Comparison of ENCODE assay signal across 18 cellular contexts in the genomic region with DNA sequence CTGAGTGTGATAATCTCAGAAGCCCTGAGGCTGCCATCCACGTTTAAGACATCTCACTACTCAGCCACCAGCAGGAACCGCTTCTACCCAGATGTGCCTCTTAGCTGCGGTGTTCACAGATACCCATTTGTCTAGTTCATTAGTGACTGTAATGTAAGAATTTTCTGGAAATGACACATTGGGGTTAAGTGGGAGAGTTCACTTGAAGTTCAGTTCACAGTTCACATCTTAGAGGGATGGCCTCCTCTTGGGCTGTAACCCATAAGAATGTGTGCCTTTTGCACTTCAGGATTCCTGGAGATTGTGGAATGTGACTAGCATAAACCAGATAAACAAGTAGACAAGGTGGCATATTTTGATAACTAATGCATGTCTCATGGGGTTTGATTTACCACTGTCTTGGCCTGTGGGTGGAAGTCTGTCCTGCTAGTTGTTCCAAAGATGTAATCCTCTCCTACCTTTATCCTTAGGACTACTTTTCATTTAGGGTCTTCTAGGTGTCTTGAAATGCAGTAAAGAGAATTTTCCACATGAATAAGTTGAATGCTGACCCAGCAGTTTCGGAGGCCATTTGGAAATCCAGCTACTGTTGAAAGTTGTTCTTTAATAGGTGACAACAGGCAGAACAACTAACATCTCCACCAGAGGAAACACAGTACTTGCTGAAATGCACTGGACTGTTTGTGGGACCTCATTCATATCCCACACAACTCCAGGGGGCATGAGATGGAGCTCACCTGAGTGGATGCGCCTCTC.
A peak's percentile ranks its signal among the peaks of the same experiment; 100 is the strongest.
DNase-seq lines count a peak whose midpoint lies in the region; ATAC-seq and TF ChIP-seq lines count a peak whose summit lies in the region.
"Had no signal": no experiment of that assay in that cellular context is flagged by ENCODE, and none has a peak within 500 bp of the region (broad histone marks: within the 10 kb centered on the region; RNA-seq: fewer than 3 reads in every experiment).

No MANE protein-coding gene starts in this region.

- BruUV-seq in PC-9 (replicated peaks; lab: Mats Ljungman, UMichigan) = no TSS peak

- DNase-seq in Daoy (ENCODE audit: low read depth) (peak; percentile 65), PC-9 (peak; percentile 31 to 95), kidney epithelial cell (ENCODE audit: low read depth) (peak; percentile 29), renal cortical epithelial cell (ENCODE audit: low read depth) (peak; percentile 83), right cardiac atrium (no peak), 8988T (no peak), GM13977 (ENCODE audit: low spot score) (no peak)
- DNase-seq in activated CD8-positive, alpha-beta T cell treated with anti-CD3 and anti-CD28 coated beads, Interleukin-2, amount 10 ng/mL, durations not matched to agents 7 days and 5 days = no peak
- DNase-seq: ACHN; C1 segment of cervical spinal cord; CD8-positive, alpha-beta memory T cell; DMS79 treated with DMSO at 0.1 percent for 48 hours; KBM-7; NCI-H187 treated with DMSO at 0.1 percent for 48 hours; NCI-H345; NCI-H524 treated with DMSO at 0.1 percent for 48 hours had no signal

- H3K9me2 ChIP-seq in PC-9 (ENCODE audit: insufficient read depth) = no peaks in the 10 kb centered on the region; the same call in 1 of the 2 replicates

- peaks cover 24% of the 10 kb centered on the region for H3K4me1 ChIP-seq in PC-9 (replicated peaks; ENCODE audit: insufficient read depth)
- no peaks in the 10 kb centered on the region for H3K4me1 ChIP-seq in right cardiac atrium (ENCODE audit: control insufficient read depth, insufficient read depth, low read length)
- H3K4me1 ChIP-seq: HAP-1, SJCRH30 had no signal

- no peak for ATAC-seq in right cardiac atrium
- ATAC-seq in activated CD8-positive, alpha-beta T cell treated with anti-CD3 and anti-CD28 coated beads, Interleukin-2, amount 10 ng/mL, durations not matched to agents 7 days and 5 days = no peak

- no peaks in the 10 kb centered on the region for H3K4me1 Mint-ChIP-seq in activated CD8-positive, alpha-beta T cell treated with anti-CD3 and anti-CD28 coated beads, Interleukin-2, amount 10 ng/mL, durations not matched to agents 7 days and 5 days (ENCODE audit: low read depth)
- H3K4me1 Mint-ChIP-seq: CD8-positive, alpha-beta memory T cell had no signal

- H3K9me3 ChIP-seq in PC-9 (ENCODE audit: insufficient read depth, low read depth) = peaks cover 3% of the 10 kb centered on the region; the same call in 1 of the 2 replicates
- no peaks in the 10 kb centered on the region for H3K9me3 ChIP-seq in right cardiac atrium (ENCODE audit: control insufficient read depth, low read length)
- H3K9me3 ChIP-seq: HAP-1, SJCRH30 had no signal

- H3K27ac Mint-ChIP-seq in activated CD8-positive, alpha-beta T cell treated with anti-CD3 and anti-CD28 coated beads, Interleukin-2, amount 10 ng/mL, durations not matched to agents 7 days and 5 days = no peak overlapping the region
- H3K27ac Mint-ChIP-seq: CD8-positive, alpha-beta memory T cell had no signal

- no peaks in the 10 kb centered on the region for H3K36me3 Mint-ChIP-seq in activated CD8-positive, alpha-beta T cell treated with anti-CD3 and anti-CD28 coated beads, Interleukin-2, amount 10 ng/mL, durations not matched to agents 7 days and 5 days (ENCODE audit: low read depth)
- H3K36me3 Mint-ChIP-seq: CD8-positive, alpha-beta memory T cell had no signal

- POLR2A ChIA-PET in PC-9 (lab: Charles Lee; ENCODE audit: unreplicated experiment) = interaction anchor here (0.6 kb wide), 2 partner anchors 13 to 1988 kb away, joined by 6 to 7 read pairs; no protein-coding TSS in a partner anchor
- POLR2A ChIA-PET in activated CD8-positive, alpha-beta T cell treated with anti-CD3 and anti-CD28 coated beads, Interleukin-2, amount 10 ng/mL, durations not matched to agents 7 days and 5 days (lab: Charles Lee) = no interaction called here

- H3K36me3 ChIP-seq in PC-9 (ENCODE audit: low read depth) (no peaks in the 10 kb centered on the region), kidney epithelial cell (ENCODE audit: control insufficient read depth, insufficient read depth, low read length) (no peaks in the 10 kb centered on the region)
- H3K36me3 ChIP-seq: HAP-1, SJCRH30 had no signal

- peaks cover 16% of the 10 kb centered on the region; the same call in 1 of the 2 replicates for H3F3A ChIP-seq in PC-9 (ENCODE audit: insufficient read depth, low read depth)

- no peaks in the 10 kb centered on the region for H4K20me1 ChIP-seq in PC-9 (ENCODE audit: insufficient read depth)

- in situ Hi-C loops in GM13977 (cut with MboI; ENCODE audit: low pct_unique_long_range_greater_than_20kb, low sequenced_read_pairs, unreplicated experiment) = no loop called here

- CTCF ChIA-PET in PC-9 (lab: Charles Lee) = interaction anchor here (0.6 kb wide), 1 partner anchor 412 kb away, joined by 5 read pairs; no protein-coding TSS in a partner anchor
- CTCF ChIA-PET in activated CD8-positive, alpha-beta T cell treated with anti-CD3 and anti-CD28 coated beads, Interleukin-2, amount 10 ng/mL, durations not matched to agents 7 days and 5 days (lab: Charles Lee) = no interaction called here

- no peak overlapping the region for H3K4me3 Mint-ChIP-seq in activated CD8-positive, alpha-beta T cell treated with anti-CD3 and anti-CD28 coated beads, Interleukin-2, amount 10 ng/mL, durations not matched to agents 7 days and 5 days
- H3K4me3 Mint-ChIP-seq: CD8-positive, alpha-beta memory T cell had no signal

- H3K9me3 Mint-ChIP-seq in activated CD8-positive, alpha-beta T cell treated with anti-CD3 and anti-CD28 coated beads, Interleukin-2, amount 10 ng/mL, durations not matched to agents 7 days and 5 days (ENCODE audit: insufficient read depth) = no peaks in the 10 kb centered on the region

- H3K27ac ChIP-seq in PC-9 = peak overlapping the region; percentile 48
- no peak overlapping the region for H3K27ac ChIP-seq in right cardiac atrium (ENCODE audit: low read length)
- H3K27ac ChIP-seq: SJCRH30 had no signal

- H2AFZ ChIP-seq in PC-9 = no peak overlapping the region

- no peak for TF ChIP-seq CTCF in PC-9 (conservative IDR thresholded peaks at IDR 0.05)
- no peak for TF ChIP-seq CTCF in kidney epithelial cell (IDR thresholded peaks at IDR 0.05; ENCODE audit: insufficient read depth, low read length, poor library complexity, severe bottlenecking)
- no peak for TF ChIP-seq CTCF in GM13977 (IDR thresholded peaks at IDR 0.05; ENCODE audit: extremely low read depth, insufficient read depth, missing control alignments)

- WGBS in right cardiac atrium = 73% methylated on average over 5 of the region's 5 CpGs

- no peaks in the 10 kb centered on the region for H3K79me2 ChIP-seq in PC-9 (ENCODE audit: low read depth)

- no peaks in the 10 kb centered on the region for H3K27me3 Mint-ChIP-seq in activated CD8-positive, alpha-beta T cell treated with anti-CD3 and anti-CD28 coated beads, Interleukin-2, amount 10 ng/mL, durations not matched to agents 7 days and 5 days (ENCODE audit: low read depth)
- H3K27me3 Mint-ChIP-seq: CD8-positive, alpha-beta memory T cell had no signal

- H3K27me3 ChIP-seq in PC-9 (ENCODE audit: insufficient read depth, low read depth) (no peaks in the 10 kb centered on the region), kidney epithelial cell (ENCODE audit: control insufficient read depth, insufficient read depth, low read length) (no peaks in the 10 kb centered on the region), right cardiac atrium (ENCODE audit: control insufficient read depth, insufficient read depth) (no peaks in the 10 kb centered on the region)
- H3K27me3 ChIP-seq: SJCRH30 had no signal

- peak overlapping the region; percentile 32 for H3K4me2 ChIP-seq in PC-9

- intact Hi-C loops in PC-9 (cut with micrococcal nuclease; ENCODE audit: unreplicated experiment) = no loop called here
- intact Hi-C loops in right cardiac atrium (cut with DNase I) = no loop called here

- H3K4me3 ChIP-seq in PC-9 = no peak overlapping the region
- H3K4me3 ChIP-seq in kidney epithelial cell (ENCODE audit: low read depth, low read length) = no peak overlapping the region
- no peak overlapping the region for H3K4me3 ChIP-seq in right cardiac atrium (ENCODE audit: low read length)
- H3K4me3 ChIP-seq: HAP-1, SJCRH30 had no signal

Comparison
In these comparisons a context has a peak if more than half of its experiments do, and no peak if none do; other contexts are left out.
1. DNase-seq: peak in Daoy (single experiment), PC-9 (2 of 2), kidney epithelial cell (single experiment) and renal cortical epithelial cell (single experiment); none in right cardiac atrium (0 of 3), 8988T (single experiment), activated CD8-positive, alpha-beta T cell treated with anti-CD3 and anti-CD28 coated beads, Interleukin-2, amount 10 ng/mL, durations not matched to agents 7 days and 5 days (single experiment) and GM13977 (single experiment).